ENCODE assay signal across 1 cellular context in genomic region chr11:71577469-71578004, GRCh38.
A peak's percentile ranks its signal among the peaks of the same experiment; 100 is the strongest.
TF ChIP-seq lines count a peak whose summit lies in the region.

No MANE protein-coding gene starts in this region.

TF ChIP-seq in HepG2, 621 proteins besides CTCF, POLR2A, EP300 and RAD21:
- no peak for TF ChIP-seq ZNF446 (CRISPR knock-in tag; IDR thresholded peaks at IDR 0.05)
- no peak for TF ChIP-seq IKZF4 (CRISPR knock-in tag; IDR thresholded peaks at IDR 0.05; ENCODE audit: borderline replicate concordance, low read depth, not compliant biosample characterization)
- TF ChIP-seq NBN (conservative IDR thresholded peaks at IDR 0.05) = 0 out of 2 replicates have a peak, but pooled peaks have one; percentile 32
- TF ChIP-seq ATRX (CRISPR knock-in tag; IDR thresholded peaks at IDR 0.05; ENCODE audit: borderline replicate concordance) = no peak
- TF ChIP-seq FOSL2 (CRISPR knock-in tag; IDR thresholded peaks at IDR 0.05) = no peak
- TF ChIP-seq ZBTB21 (CRISPR knock-in tag; IDR thresholded peaks at IDR 0.05) = no peak
- no peak for TF ChIP-seq ZNF143 (CRISPR knock-in tag; IDR thresholded peaks at IDR 0.05)
- TF ChIP-seq, protein P1, sequence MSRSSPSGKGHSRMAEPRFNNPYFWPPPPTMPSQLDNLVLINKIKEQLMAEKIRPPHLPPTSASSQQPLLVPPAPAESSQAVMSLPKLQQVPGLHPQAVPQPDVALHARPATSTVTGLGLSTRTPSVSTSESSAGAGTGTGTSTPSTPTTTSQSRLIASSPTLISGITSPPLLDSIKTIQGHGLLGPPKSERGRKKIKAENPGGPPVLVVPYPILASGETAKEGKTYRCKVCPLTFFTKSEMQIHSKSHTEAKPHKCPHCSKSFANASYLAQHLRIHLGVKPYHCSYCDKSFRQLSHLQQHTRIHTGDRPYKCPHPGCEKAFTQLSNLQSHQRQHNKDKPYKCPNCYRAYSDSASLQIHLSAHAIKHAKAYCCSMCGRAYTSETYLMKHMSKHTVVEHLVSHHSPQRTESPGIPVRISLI (CRISPR knock-in tag; IDR thresholded peaks at IDR 0.05; ENCODE audit: borderline replicate concordance) = no peak
- TF ChIP-seq RAD51 (IDR thresholded peaks at IDR 0.05; ENCODE audit: borderline replicate concordance) = 0 out of 2 replicates have a peak, but pooled peaks have one; percentile 16
- no peak for TF ChIP-seq ZNF740 (CRISPR knock-in tag; IDR thresholded peaks at IDR 0.05)
- TF ChIP-seq PHF8 (CRISPR knock-in tag; IDR thresholded peaks at IDR 0.05) = no peak
- TF ChIP-seq LCORL (IDR thresholded peaks at IDR 0.05) = 0 out of 2 replicates have a peak, but pooled peaks have one; percentile 36
- no peak for TF ChIP-seq LCORL (CRISPR knock-in tag; IDR thresholded peaks at IDR 0.05)
- TF ChIP-seq, protein P2, sequence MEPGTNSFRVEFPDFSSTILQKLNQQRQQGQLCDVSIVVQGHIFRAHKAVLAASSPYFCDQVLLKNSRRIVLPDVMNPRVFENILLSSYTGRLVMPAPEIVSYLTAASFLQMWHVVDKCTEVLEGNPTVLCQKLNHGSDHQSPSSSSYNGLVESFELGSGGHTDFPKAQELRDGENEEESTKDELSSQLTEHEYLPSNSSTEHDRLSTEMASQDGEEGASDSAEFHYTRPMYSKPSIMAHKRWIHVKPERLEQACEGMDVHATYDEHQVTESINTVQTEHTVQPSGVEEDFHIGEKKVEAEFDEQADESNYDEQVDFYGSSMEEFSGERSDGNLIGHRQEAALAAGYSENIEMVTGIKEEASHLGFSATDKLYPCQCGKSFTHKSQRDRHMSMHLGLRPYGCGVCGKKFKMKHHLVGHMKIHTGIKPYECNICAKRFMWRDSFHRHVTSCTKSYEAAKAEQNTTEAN (CRISPR knock-in tag; conservative IDR thresholded peaks at IDR 0.05) = 0 out of 2 replicates have a peak, but pooled peaks have one; percentile 26
- peak; percentile 19 for TF ChIP-seq ZNF282 (IDR thresholded peaks at IDR 0.05; ENCODE audit: partially characterized antibody)
- no peak for TF ChIP-seq HBP1 (CRISPR knock-in tag; IDR thresholded peaks at IDR 0.05; ENCODE audit: low read depth)
- 0 out of 2 replicates have a peak, but pooled peaks have one; percentile 53 for TF ChIP-seq TRIM22 (IDR thresholded peaks at IDR 0.05)
- TF ChIP-seq AGO1 (IDR thresholded peaks at IDR 0.05; ENCODE audit: low read depth, low read length, poor library complexity, severe bottlenecking) = no peak
- TF ChIP-seq ATF7 (IDR thresholded peaks at IDR 0.05) = 0 out of 2 replicates have a peak, but pooled peaks have one; percentile 6
- no peak for TF ChIP-seq ATF7 (CRISPR knock-in tag; IDR thresholded peaks at IDR 0.05)
